ENCODE assay signal across 2 cellular contexts in the genomic region with DNA sequence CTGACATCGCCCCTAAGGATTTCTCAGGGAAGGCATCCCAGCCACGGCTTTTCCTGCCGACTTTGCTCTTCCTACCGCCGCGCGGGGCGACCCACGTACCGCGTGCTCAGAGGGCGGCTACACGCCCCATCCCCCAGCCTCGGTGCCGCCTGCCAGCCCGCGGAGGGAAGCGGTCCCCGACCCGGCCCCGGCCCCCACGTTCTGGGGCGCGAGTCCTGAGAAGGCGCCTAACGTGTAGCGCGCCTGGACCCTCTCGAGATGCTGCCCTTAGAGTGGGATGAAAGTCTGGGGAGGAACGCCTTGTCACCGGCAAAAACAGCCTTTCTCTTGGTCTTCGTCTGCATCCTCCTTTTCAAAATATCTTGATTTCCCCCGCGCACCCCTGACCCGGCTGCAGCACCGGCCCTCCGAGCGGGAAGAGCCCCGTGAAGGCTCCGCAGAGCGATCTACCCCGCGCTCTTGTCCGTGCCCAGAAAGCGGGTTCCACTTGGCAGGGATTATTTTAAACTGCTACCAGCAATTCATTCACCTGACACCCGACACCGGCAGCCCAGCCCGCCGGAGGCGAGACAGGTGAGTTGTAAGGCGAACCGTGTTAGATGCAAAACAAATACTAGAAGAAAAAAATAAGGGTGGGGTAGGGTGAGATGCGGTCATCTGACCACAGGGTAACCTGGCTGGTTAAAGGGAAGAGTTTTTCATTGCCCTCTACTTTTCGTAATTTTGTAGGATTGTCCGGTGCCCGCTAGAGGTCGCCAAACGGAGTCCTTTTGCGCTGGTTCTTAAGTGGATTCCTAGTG.
TF ChIP-seq lines count a peak whose summit lies in the region.

No MANE protein-coding gene starts in this region.

TF ChIP-seq in HEK293, 187 proteins besides CTCF, POLR2A, EP300 and RAD21 (continued from another document and continues in another):
- no peak for TF ChIP-seq ZNF214 (tag by site-specific recombination; IDR thresholded peaks at IDR 0.05; ENCODE audit: borderline replicate concordance)
- TF ChIP-seq ZNF155 (tag by site-specific recombination; IDR thresholded peaks at IDR 0.05), result no peak
- no peak for TF ChIP-seq ZNF529 (tag by site-specific recombination; IDR thresholded peaks at IDR 0.05; ENCODE audit: insufficient replicate concordance)
- TF ChIP-seq ZBTB6 (tag by site-specific recombination; IDR thresholded peaks at IDR 0.05), result no peak
- no peak for TF ChIP-seq ZNF354C (tag by site-specific recombination; IDR thresholded peaks at IDR 0.05; ENCODE audit: borderline replicate concordance, low read depth)
- no peak for TF ChIP-seq ZNF292 (tag by site-specific recombination; IDR thresholded peaks at IDR 0.05; ENCODE audit: borderline replicate concordance, low read depth)
- TF ChIP-seq ZNF600 (tag by site-specific recombination; IDR thresholded peaks at IDR 0.05), result peak; percentile 50
- TF ChIP-seq ZNF624 (tag by site-specific recombination; IDR thresholded peaks at IDR 0.05), result no peak
- peak; percentile 32; the same call in 1 of the 2 replicates for TF ChIP-seq ZNF629 (tag by site-specific recombination; IDR thresholded peaks at IDR 0.05)
- TF ChIP-seq SCRT1 (tag by site-specific recombination; IDR thresholded peaks at IDR 0.05; ENCODE audit: borderline replicate concordance), result no peak
- TF ChIP-seq ZNF704 (tag by site-specific recombination; IDR thresholded peaks at IDR 0.05), result no peak
- no peak; the same call in 1 of the 2 replicates for TF ChIP-seq SP3 (tag by site-specific recombination; IDR thresholded peaks at IDR 0.05)
- TF ChIP-seq ZNF639 (tag by site-specific recombination; IDR thresholded peaks at IDR 0.05), result no peak
- TF ChIP-seq ZBTB26 (tag by site-specific recombination; optimal IDR thresholded peaks at IDR 0.05), result peak; percentile 89
- peak; percentile 53; the same call in 1 of the 2 replicates for TF ChIP-seq OSR2 (tag by site-specific recombination; IDR thresholded peaks at IDR 0.05)
- no peak for TF ChIP-seq TSHZ1 (tag by site-specific recombination; IDR thresholded peaks at IDR 0.05; ENCODE audit: borderline replicate concordance)
- TF ChIP-seq ZBTB1 (tag by site-specific recombination; IDR thresholded peaks at IDR 0.05), result 0 out of 2 replicates have a peak, but pooled peaks have one; percentile 4
- TF ChIP-seq IKZF3 (tag by site-specific recombination; IDR thresholded peaks at IDR 0.05), result no peak
- no peak for TF ChIP-seq SP7 (tag by site-specific recombination; IDR thresholded peaks at IDR 0.05)
- TF ChIP-seq ZNF658 (tag by site-specific recombination; IDR thresholded peaks at IDR 0.05), result no peak
- TF ChIP-seq KLF7 (tag by site-specific recombination; IDR thresholded peaks at IDR 0.05; ENCODE audit: borderline replicate concordance), result no peak; the same call in 1 of the 2 replicates

TF ChIP-seq in SK-N-SH, 30 proteins besides CTCF, POLR2A, EP300 and RAD21 (continued from another document):
- TF ChIP-seq IRF3 (IDR thresholded peaks at IDR 0.05; ENCODE audit: low read depth, low read length) (no peak), SIN3A (IDR thresholded peaks at IDR 0.05; ENCODE audit: borderline replicate concordance, low read depth, low read length) (peak; percentile 79; the same call in 1 of the 2 replicates), MXI1 (IDR thresholded peaks at IDR 0.05; ENCODE audit: low read depth, low read length) (peak; percentile 56; the same call in 1 of the 2 replicates), MAX (IDR thresholded peaks at IDR 0.05; ENCODE audit: low read depth) (peak; percentile 90)
- TF ChIP-seq, protein P1, sequence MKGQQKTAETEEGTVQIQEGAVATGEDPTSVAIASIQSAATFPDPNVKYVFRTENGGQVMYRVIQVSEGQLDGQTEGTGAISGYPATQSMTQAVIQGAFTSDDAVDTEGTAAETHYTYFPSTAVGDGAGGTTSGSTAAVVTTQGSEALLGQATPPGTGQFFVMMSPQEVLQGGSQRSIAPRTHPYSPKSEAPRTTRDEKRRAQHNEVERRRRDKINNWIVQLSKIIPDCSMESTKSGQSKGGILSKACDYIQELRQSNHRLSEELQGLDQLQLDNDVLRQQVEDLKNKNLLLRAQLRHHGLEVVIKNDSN (IDR thresholded peaks at IDR 0.05; ENCODE audit: borderline replicate concordance, low read depth), result peak; percentile 50; the same call in 1 of the 2 replicates
